1 cellular context compared by ENCODE assay signal in the genomic region with DNA sequence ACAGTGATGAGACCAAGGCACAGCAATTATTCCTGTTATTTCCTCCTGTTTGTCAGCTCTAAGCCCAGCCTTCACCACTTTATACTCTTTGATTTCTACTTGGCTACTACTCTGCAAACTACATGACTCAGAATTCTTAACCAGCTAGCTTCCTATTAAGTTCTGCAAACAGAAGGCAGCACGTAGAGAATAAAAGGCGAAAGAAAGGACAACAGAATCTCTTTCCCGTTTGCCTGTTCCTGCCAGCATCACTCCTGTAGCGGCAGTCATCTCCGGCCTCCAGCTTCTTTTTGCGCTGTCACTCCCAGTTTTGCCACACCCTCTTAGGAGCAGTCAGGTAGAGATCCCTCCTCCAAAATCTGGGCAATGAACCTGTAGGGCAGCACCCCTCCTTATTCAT.
TF ChIP-seq lines count a peak whose summit lies in the region.

No MANE protein-coding gene starts in this region.

TF ChIP-seq in endothelial cell of umbilical vein, 7 proteins besides CTCF, POLR2A, EP300 and RAD21 (continued from another document):
- TF ChIP-seq FOS (IDR thresholded peaks at IDR 0.05; ENCODE audit: borderline replicate concordance, insufficient read depth, low read length) (peak; percentile 54), JUN (IDR thresholded peaks at IDR 0.05; ENCODE audit: borderline replicate concordance, insufficient read depth, insufficient read length, low read depth) (peak; percentile 20)
